8 cellular contexts compared by ENCODE assay signal in the genomic region with DNA sequence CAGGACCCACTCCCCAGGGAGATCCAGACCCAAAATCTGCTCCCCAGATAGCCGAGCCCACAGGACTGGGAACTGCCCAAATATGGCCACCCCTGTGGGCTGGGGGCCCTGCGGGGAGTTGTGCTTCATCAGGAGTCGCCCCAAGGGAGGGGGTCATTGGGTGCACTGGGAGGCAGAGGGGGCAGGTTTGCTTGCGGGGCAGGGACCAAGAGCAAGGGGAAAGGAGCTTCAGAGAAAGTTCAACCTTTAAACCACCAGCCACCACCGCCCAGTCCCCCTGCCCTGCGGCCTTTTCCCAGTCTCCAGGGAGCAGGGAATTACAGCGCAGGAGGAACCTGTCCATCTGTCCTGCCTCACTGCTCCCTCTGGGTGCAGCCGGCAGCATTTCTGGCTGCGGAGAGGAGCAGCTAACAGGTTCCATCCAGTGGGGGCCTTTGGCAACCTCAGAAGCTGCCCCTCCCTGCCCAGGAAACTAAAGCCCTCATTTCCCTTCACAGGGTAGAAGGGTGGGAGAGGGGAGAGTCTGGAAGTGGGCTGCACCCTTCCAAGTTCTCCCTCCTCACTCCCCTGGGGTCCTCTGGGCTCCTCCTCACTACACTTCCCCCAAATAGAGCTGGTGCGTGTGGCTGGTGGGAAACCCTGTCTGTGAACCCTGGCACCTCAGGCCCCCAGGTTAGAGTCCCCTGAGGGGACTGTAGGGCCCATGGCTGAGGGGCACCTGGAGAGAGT. TPM values are rescaled to one million over a fixed set of nuclear protein-coding genes. Genes with fewer than 3 reads are reported as not detected.
DNase-seq lines count a peak whose midpoint lies in the region; ATAC-seq and TF ChIP-seq lines count a peak whose summit lies in the region.

No MANE protein-coding gene starts in this region.

- H3K27me3 ChIP-seq in heart right ventricle, result no peaks in the 10 kb centered on the region
- H3K27me3 ChIP-seq in ascending aorta, result no peaks in the 10 kb centered on the region
- H3K27me3 ChIP-seq in muscle layer of colon (ENCODE audit: control insufficient read depth in 1 of 2, insufficient read depth in 2 of 2, low read length in 2 of 2), result no peaks in the 10 kb centered on the region
- H3K27me3 ChIP-seq in vagina, result no peaks in the 10 kb centered on the region

- 44 to 66% methylated on average over 10 of the region's 10 CpGs for WGBS in heart right ventricle, 2 donors

- no peak for TF ChIP-seq CTCF in heart right ventricle (IDR thresholded peaks at IDR 0.05)
- TF ChIP-seq CTCF in ascending aorta (IDR thresholded peaks at IDR 0.05), result no peak
- no peak for TF ChIP-seq CTCF in vagina (IDR thresholded peaks at IDR 0.05)

- peak overlapping the region; percentile 27 to 90 (median 86) for H3K27ac ChIP-seq in heart right ventricle
- peak overlapping the region; percentile 44 to 83 for H3K27ac ChIP-seq in ascending aorta
- H3K27ac ChIP-seq in muscle layer of colon (ENCODE audit: low read depth, low read length), result peak overlapping the region; percentile 50
- H3K27ac ChIP-seq in vagina, result peak overlapping the region; percentile 86

- no peak for DNase-seq in heart right ventricle
- no peak for DNase-seq in cardiac septum (ENCODE audit: low spot score)
- DNase-seq in ascending aorta (ENCODE audit: low spot score in 2 of 2), result no peak
- no peak for DNase-seq in vagina (ENCODE audit: extremely low spot score in 2 of 2)
- DNase-seq in head of caudate nucleus, result no peak
- DNase-seq in RKO (ENCODE audit: low spot score), result no peak
- DNase-seq in DMS114 treated with DMSO at 0.1 percent for 48 hours (lab: John Stamatoyannopoulos, UW; ENCODE audit: unreplicated experiment), result no peak

- peak overlapping the region; percentile 70 for H3K9ac ChIP-seq in muscle layer of colon (ENCODE audit: low read length)

- peak overlapping the region in 9 of 10 donors; percentile 15 to 41 (median 31) for H3K4me3 ChIP-seq in heart right ventricle
- peak overlapping the region; percentile 4 to 57 for H3K4me3 ChIP-seq in ascending aorta
- H3K4me3 ChIP-seq in muscle layer of colon (ENCODE audit: low read depth in 1 of 2, low read length in 2 of 2), result peak overlapping the region in 1 of 2 donors; percentile 56
- H3K4me3 ChIP-seq in vagina, result peak overlapping the region; percentile 1 to 28

- intact Hi-C loops in heart right ventricle (cut with DNase I), result loop anchor here in 2 of 10 donors (5.0 to 10.0 kb wide), 3 partner anchors 55 to 197 kb away; partner anchors contain the start of gene ADGRL1 (in 1 of the 2)
- intact Hi-C loops in cardiac septum (cut with DNase I), result no loop called here
- intact Hi-C loops in ascending aorta (cut with DNase I), result no loop called here
- intact Hi-C loops in vagina (cut with DNase I), result no loop called here
- intact Hi-C loops in head of caudate nucleus (cut with DNase I), result no loop called here

- H3K4me1 ChIP-seq in heart right ventricle (peaks cover 2 to 47% (median 32%) of the 10 kb centered on the region in 9 donors), ascending aorta (peaks cover 10 to 20% of the 10 kb centered on the region in 2 donors), muscle layer of colon (ENCODE audit: insufficient read depth, low read length) (peaks cover 31% of the 10 kb centered on the region), vagina (peaks cover 29% of the 10 kb centered on the region)

- H3K9me3 ChIP-seq in heart right ventricle (no peaks in the 10 kb centered on the region), ascending aorta (no peaks in the 10 kb centered on the region), muscle layer of colon (ENCODE audit: low read length) (no peaks in the 10 kb centered on the region), vagina (no peaks in the 10 kb centered on the region)

- TF ChIP-seq POLR2A in vagina (IDR thresholded peaks at IDR 0.05), result no peak

- peak in 1 of 8 donors; percentile 20 for ATAC-seq in heart right ventricle

- H3K36me3 ChIP-seq in heart right ventricle, result peaks cover 0 to 32% (median 6%) of the 10 kb centered on the region in 9 donors
- H3K36me3 ChIP-seq in ascending aorta, result peaks cover 8 to 12% of the 10 kb centered on the region in 2 donors
- H3K36me3 ChIP-seq in muscle layer of colon (ENCODE audit: insufficient read depth, low read length), result peaks cover 21% of the 10 kb centered on the region
- peaks cover 0 to 4% of the 10 kb centered on the region in 2 donors for H3K36me3 ChIP-seq in vagina

RNA-seq across cellular contexts. Expression of gene ASF1B, which starts 13.8 kb away (rescaled TPM):
- 1 to 10 TPM in 3 of 10 donors, under 1 TPM in 7; 0.17 to 5.6 (median 0.63) TPM for total RNA-seq in heart right ventricle
- under 1 TPM; 0.59 to 0.90 TPM for polyA plus RNA-seq in heart right ventricle
- 0.70 TPM for total RNA-seq in cardiac septum
- total RNA-seq in ascending aorta, result 7.8 TPM
- 1.7 TPM for total RNA-seq in vagina

RNA-seq across cellular contexts. Expression of gene PRKACA, which starts 32.6 kb away (rescaled TPM):
- total RNA-seq in heart right ventricle (100 to 1,000 TPM; 473 to 691 (median 518) TPM), cardiac septum (487 TPM), ascending aorta (92.6 TPM), vagina (28.0 TPM)
- 100 to 1,000 TPM; 196 to 214 TPM for polyA plus RNA-seq in heart right ventricle

RNA-seq across cellular contexts. Expression of gene ADGRL1, which starts 55.8 kb away (rescaled TPM):
- total RNA-seq in heart right ventricle (10 to 100 TPM in 9 of 10 donors, 1 to 10 TPM in 1; 9.0 to 31.9 (median 13.1) TPM), cardiac septum (7.9 TPM), ascending aorta (26.0 TPM), vagina (23.3 TPM)
- polyA plus RNA-seq in heart right ventricle, result 10 to 100 TPM in 1 of 2 donors, 1 to 10 TPM in 1; 5.1 to 12.5 TPM

RNA-seq across cellular contexts. Expression of gene SAMD1, which starts 59.7 kb away (rescaled TPM):
- total RNA-seq in heart right ventricle (10 to 100 TPM; 26.7 to 53.0 (median 33.7) TPM), cardiac septum (41.8 TPM), ascending aorta (9.4 TPM), vagina (6.9 TPM)
- polyA plus RNA-seq in heart right ventricle, result 10 to 100 TPM; 34.4 to 55.3 TPM
